Comparison of ENCODE assay signal across 8 cellular contexts in genomic region chr2:71226391-71226964, GRCh38. TPM values are rescaled to one million over a fixed set of nuclear protein-coding genes. Genes with fewer than 3 reads are reported as not detected.
DNase-seq lines count a peak whose midpoint lies in the region; ATAC-seq, FAIRE-seq and TF ChIP-seq lines count a peak whose summit lies in the region.

No MANE protein-coding gene starts in this region.

- DNase-seq in AG10803 (ENCODE audit: low read depth) (no peak), HT-29 (ENCODE audit: low spot score) (peak; percentile 38), SK-N-DZ (ENCODE audit: low spot score) (peak; percentile 45), caudate nucleus (lab: John Stamatoyannopoulos, UW) (peak in 23 of 61 donors; percentile 12 to 65 (median 42)), left colon (peak; percentile 59 to 66), H54 (ENCODE audit: insufficient read length, low spot score) (no peak)
- peak; percentile 27 for DNase-seq in stimulated activated CD4-positive, alpha-beta T cell treated with anti-CD3 and anti-CD28 coated beads, Interleukin-4, amount 100 ng/mL, for 24 hours

- TF ChIP-seq CTCF in AG10803 (conservative IDR thresholded peaks at IDR 0.05; ENCODE audit: low read length) = no peak; the same call in 1 of the 2 replicates

- FAIRE-seq in H54 (lab: Jason Lieb, UNC) = no peak

- peak overlapping the region; percentile 82 for H3K27ac ChIP-seq in caudate nucleus (ENCODE audit: low read depth, low read length)

- H3K4me3 ChIP-seq in AG10803 (ENCODE audit: low read length) = peak overlapping the region; percentile 82

- TF ChIP-seq POLR2A in H54 (IDR thresholded peaks at IDR 0.05; ENCODE audit: low read depth, low read length) = no peak

- intact Hi-C loops in left colon (cut with DNase I, micrococcal nuclease) = no loop called here

- ATAC-seq in GM19372 (IDR thresholded peaks at IDR 0.05; ENCODE audit: low read depth, unreplicated experiment) (peak; percentile 6), left colon (peak; percentile 16)

RNA-seq across cellular contexts. Expression of gene PAIP2B, which starts 0.4 kb away (rescaled TPM):
- total RNA-seq in HT-29 (2014; rRNA removed; shearing (Covaris generic)) = 1.8 and 2.2 TPM in 2 replicates
- polyA plus RNA-seq in SK-N-DZ (2014; cell fraction: cytosol; rRNA removed) = 5.5 and 6.0 TPM in 2 replicates
- 4.2 and 5.3 TPM in 2 replicates for polyA plus RNA-seq in SK-N-DZ (2014; cell fraction: nucleus; rRNA removed)
- total RNA-seq in left colon = 1 to 10 TPM; 4.7 to 6.3 TPM

Comparison
In these comparisons a context has a peak if more than half of its experiments do, and no peak if none do; other contexts are left out.
1. DNase-seq: peak in HT-29 (single experiment), SK-N-DZ (single experiment), left colon (2 of 2) and stimulated activated CD4-positive, alpha-beta T cell treated with anti-CD3 and anti-CD28 coated beads, Interleukin-4, amount 100 ng/mL, for 24 hours (single experiment); none in AG10803 (single experiment) and H54 (single experiment).